ENCODE assay signal across 1 cellular context in the genomic region with DNA sequence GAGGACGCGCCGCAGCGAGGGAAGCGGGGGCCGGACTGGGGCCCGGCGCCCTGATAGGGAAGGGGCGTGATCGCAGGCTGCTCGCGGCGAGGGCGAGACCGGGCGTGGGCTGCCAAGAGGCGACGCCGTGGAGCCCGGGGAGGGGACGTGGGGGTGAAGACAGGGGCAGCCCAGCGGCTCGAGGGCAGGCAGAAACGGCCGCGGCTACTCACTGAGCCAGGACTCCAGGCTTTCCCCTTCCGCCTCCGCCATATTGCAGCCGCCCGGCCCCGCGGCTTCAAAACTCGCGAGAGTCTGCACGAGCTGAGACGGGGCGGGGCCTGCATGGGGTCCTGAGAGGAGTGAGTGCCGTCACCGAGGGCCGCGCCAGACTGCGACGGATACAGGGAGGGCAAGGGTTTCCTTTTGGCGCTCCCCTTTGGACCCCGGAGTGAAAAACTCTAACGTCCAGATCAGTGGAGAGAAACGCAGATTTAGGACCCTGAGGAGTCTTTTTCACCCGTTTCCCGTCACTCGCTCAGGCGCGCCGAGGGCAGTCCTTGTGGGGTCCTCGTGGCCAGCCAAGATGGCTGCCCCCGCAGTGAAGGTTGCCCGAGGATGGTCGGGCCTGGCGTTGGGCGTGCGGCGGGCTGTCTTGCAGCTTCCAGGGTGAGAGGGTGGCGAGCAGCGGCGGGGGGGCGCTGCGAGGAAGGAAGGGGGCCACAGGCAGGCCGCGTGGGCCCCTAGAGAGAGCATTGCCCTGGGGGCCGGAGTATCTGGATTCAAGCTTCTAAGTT.
A peak's percentile ranks its signal among the peaks of the same experiment; 100 is the strongest.
TF ChIP-seq lines count a peak whose summit lies in the region.

A gene with protein sequence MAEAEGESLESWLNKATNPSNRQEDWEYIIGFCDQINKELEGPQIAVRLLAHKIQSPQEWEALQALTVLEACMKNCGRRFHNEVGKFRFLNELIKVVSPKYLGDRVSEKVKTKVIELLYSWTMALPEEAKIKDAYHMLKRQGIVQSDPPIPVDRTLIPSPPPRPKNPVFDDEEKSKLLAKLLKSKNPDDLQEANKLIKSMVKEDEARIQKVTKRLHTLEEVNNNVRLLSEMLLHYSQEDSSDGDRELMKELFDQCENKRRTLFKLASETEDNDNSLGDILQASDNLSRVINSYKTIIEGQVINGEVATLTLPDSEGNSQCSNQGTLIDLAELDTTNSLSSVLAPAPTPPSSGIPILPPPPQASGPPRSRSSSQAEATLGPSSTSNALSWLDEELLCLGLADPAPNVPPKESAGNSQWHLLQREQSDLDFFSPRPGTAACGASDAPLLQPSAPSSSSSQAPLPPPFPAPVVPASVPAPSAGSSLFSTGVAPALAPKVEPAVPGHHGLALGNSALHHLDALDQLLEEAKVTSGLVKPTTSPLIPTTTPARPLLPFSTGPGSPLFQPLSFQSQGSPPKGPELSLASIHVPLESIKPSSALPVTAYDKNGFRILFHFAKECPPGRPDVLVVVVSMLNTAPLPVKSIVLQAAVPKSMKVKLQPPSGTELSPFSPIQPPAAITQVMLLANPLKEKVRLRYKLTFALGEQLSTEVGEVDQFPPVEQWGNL (minus strand): TSS at position 271 of the 776 bp plus-strand sequence. CDS start 19 bp downstream, at position 252.
A gene (plus strand): TSS at position 544 of the 776 bp plus-strand sequence. CDS start 22 bp downstream, at position 566.

TF ChIP-seq in SK-N-SH, 30 proteins besides CTCF, POLR2A, EP300 and RAD21 (continued from another document):
- TF ChIP-seq, protein P1, sequence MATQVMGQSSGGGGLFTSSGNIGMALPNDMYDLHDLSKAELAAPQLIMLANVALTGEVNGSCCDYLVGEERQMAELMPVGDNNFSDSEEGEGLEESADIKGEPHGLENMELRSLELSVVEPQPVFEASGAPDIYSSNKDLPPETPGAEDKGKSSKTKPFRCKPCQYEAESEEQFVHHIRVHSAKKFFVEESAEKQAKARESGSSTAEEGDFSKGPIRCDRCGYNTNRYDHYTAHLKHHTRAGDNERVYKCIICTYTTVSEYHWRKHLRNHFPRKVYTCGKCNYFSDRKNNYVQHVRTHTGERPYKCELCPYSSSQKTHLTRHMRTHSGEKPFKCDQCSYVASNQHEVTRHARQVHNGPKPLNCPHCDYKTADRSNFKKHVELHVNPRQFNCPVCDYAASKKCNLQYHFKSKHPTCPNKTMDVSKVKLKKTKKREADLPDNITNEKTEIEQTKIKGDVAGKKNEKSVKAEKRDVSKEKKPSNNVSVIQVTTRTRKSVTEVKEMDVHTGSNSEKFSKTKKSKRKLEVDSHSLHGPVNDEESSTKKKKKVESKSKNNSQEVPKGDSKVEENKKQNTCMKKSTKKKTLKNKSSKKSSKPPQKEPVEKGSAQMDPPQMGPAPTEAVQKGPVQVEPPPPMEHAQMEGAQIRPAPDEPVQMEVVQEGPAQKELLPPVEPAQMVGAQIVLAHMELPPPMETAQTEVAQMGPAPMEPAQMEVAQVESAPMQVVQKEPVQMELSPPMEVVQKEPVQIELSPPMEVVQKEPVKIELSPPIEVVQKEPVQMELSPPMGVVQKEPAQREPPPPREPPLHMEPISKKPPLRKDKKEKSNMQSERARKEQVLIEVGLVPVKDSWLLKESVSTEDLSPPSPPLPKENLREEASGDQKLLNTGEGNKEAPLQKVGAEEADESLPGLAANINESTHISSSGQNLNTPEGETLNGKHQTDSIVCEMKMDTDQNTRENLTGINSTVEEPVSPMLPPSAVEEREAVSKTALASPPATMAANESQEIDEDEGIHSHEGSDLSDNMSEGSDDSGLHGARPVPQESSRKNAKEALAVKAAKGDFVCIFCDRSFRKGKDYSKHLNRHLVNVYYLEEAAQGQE (IDR thresholded peaks at IDR 0.05; ENCODE audit: low read depth, low read length): no peak; the same call in 1 of the 2 replicates
- TF ChIP-seq ELF1 (IDR thresholded peaks at IDR 0.05) (peak; percentile 78; the same call in 1 of the 2 replicates), CHD2 (IDR thresholded peaks at IDR 0.05; ENCODE audit: low read length, partially characterized antibody) (peak; percentile 100), SIN3A (IDR thresholded peaks at IDR 0.05; ENCODE audit: borderline replicate concordance, low read depth, low read length) (peak; percentile 97), FOXM1 (IDR thresholded peaks at IDR 0.05; ENCODE audit: low read depth) (no peak), RXRA (IDR thresholded peaks at IDR 0.05; ENCODE audit: borderline replicate concordance, low read depth) (no peak), TCF12 (IDR thresholded peaks at IDR 0.05) (peak; percentile 13; the same call in 1 of the 2 replicates), JUND (IDR thresholded peaks at IDR 0.05) (no peak), TEAD4 (IDR thresholded peaks at IDR 0.05; ENCODE audit: borderline replicate concordance, insufficient read depth) (no peak), NFIC (IDR thresholded peaks at IDR 0.05; ENCODE audit: borderline replicate concordance) (no peak), GABPA (IDR thresholded peaks at IDR 0.05; ENCODE audit: low read depth) (peak; percentile 40; the same call in 1 of the 2 replicates), FOXJ3 (CRISPR knock-in tag; IDR thresholded peaks at IDR 0.05) (no peak), RCOR1 (IDR thresholded peaks at IDR 0.05; ENCODE audit: low read length) (0 out of 2 replicates have a peak, but pooled peaks have one; percentile 21), POLR2AphosphoS5 (IDR thresholded peaks at IDR 0.05; ENCODE audit: low read depth, low read length) (peak; percentile 85), GATA2 (CRISPR knock-in tag; IDR thresholded peaks at IDR 0.05) (no peak), TAF1 (IDR thresholded peaks at IDR 0.05; ENCODE audit: borderline replicate concordance, low read depth, low read length) (peak; percentile 91), YY1 (IDR thresholded peaks at IDR 0.05; ENCODE audit: low read depth) (peak; percentile 97), RFX5 (IDR thresholded peaks at IDR 0.05; ENCODE audit: low read length) (no peak), EZH2phosphoT487 (IDR thresholded peaks at IDR 0.05; ENCODE audit: borderline replicate concordance, low read depth) (no peak)
- TF ChIP-seq, protein P2, sequence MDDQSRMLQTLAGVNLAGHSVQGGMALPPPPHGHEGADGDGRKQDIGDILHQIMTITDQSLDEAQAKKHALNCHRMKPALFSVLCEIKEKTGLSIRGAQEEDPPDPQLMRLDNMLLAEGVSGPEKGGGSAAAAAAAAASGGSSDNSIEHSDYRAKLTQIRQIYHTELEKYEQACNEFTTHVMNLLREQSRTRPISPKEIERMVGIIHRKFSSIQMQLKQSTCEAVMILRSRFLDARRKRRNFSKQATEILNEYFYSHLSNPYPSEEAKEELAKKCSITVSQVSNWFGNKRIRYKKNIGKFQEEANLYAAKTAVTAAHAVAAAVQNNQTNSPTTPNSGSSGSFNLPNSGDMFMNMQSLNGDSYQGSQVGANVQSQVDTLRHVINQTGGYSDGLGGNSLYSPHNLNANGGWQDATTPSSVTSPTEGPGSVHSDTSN (IDR thresholded peaks at IDR 0.05): no peak
- TF ChIP-seq, protein P3, sequence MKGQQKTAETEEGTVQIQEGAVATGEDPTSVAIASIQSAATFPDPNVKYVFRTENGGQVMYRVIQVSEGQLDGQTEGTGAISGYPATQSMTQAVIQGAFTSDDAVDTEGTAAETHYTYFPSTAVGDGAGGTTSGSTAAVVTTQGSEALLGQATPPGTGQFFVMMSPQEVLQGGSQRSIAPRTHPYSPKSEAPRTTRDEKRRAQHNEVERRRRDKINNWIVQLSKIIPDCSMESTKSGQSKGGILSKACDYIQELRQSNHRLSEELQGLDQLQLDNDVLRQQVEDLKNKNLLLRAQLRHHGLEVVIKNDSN (IDR thresholded peaks at IDR 0.05; ENCODE audit: borderline replicate concordance, low read depth): no peak
- TF ChIP-seq, protein P4, sequence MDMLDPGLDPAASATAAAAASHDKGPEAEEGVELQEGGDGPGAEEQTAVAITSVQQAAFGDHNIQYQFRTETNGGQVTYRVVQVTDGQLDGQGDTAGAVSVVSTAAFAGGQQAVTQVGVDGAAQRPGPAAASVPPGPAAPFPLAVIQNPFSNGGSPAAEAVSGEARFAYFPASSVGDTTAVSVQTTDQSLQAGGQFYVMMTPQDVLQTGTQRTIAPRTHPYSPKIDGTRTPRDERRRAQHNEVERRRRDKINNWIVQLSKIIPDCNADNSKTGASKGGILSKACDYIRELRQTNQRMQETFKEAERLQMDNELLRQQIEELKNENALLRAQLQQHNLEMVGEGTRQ (IDR thresholded peaks at IDR 0.05; ENCODE audit: borderline replicate concordance, low read depth, low read length): no peak
- TF ChIP-seq, protein P5, sequence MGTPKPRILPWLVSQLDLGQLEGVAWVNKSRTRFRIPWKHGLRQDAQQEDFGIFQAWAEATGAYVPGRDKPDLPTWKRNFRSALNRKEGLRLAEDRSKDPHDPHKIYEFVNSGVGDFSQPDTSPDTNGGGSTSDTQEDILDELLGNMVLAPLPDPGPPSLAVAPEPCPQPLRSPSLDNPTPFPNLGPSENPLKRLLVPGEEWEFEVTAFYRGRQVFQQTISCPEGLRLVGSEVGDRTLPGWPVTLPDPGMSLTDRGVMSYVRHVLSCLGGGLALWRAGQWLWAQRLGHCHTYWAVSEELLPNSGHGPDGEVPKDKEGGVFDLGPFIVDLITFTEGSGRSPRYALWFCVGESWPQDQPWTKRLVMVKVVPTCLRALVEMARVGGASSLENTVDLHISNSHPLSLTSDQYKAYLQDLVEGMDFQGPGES (IDR thresholded peaks at IDR 0.05; ENCODE audit: low read depth, low read length): no peak
